In genomic region chr4:100189820-100190642, GRCh38 we compare ENCODE assay signal across 8 cellular contexts. TPM values are rescaled to one million over a fixed set of nuclear protein-coding genes. Genes with fewer than 3 reads are reported as not detected.
A peak's percentile ranks its signal among the peaks of the same experiment; 100 is the strongest.
DNase-seq lines count a peak whose midpoint lies in the region; ATAC-seq and TF ChIP-seq lines count a peak whose summit lies in the region.

TSS of gene DDIT4L (minus strand) at chr4:100190468. CDS start at chr4:100189983, 485 bp downstream.

- peak; percentile 91 to 96 for TF ChIP-seq POLR2A in gastrocnemius medialis (IDR thresholded peaks at IDR 0.05)

- peak in 1 of 5 experiments; percentile 1 for TF ChIP-seq CTCF in gastrocnemius medialis (IDR thresholded peaks at IDR 0.05 in 4 of 5, conservative IDR thresholded peaks at IDR 0.05 in 1 of 5)
- TF ChIP-seq CTCF in GM13977 (IDR thresholded peaks at IDR 0.05; ENCODE audit: extremely low read depth, insufficient read depth, missing control alignments) = no peak

- intact Hi-C loops in gastrocnemius medialis (cut with DNase I; ENCODE audit: low total_unique reads) = loop anchor here (1.0 to 10.0 kb wide), 7 partner anchors 17 to 1155 kb away; partner anchors contain the start of genes C4orf54 and PPP3CA

- in situ Hi-C loops in gastrocnemius medialis (cut with MboI; ENCODE audit: low sequenced_read_pairs in 4 of 4) = loop anchor here in 1 of 4 donors (10.0 kb wide), 1 partner anchor 115 kb away; no protein-coding TSS in a partner anchor
- in situ Hi-C loops in GM13977 (cut with MboI; ENCODE audit: low pct_unique_long_range_greater_than_20kb, low sequenced_read_pairs, unreplicated experiment) = no loop called here

- H3K27me3 ChIP-seq in iPS-20b (ENCODE audit: insufficient read depth, low read length) (peaks cover 46% of the 10 kb centered on the region), gastrocnemius medialis (no peaks in the 10 kb centered on the region)

- H3K4me3 ChIP-seq in iPS-20b (ENCODE audit: low read length) (peak within 1 kb of the TSS; percentile 79), gastrocnemius medialis (peak within 1 kb of the TSS; percentile 78 to 95 (median 84))

- H3K27ac ChIP-seq in iPS-20b (ENCODE audit: low read length) = no peak within 1 kb of the TSS
- peak within 1 kb of the TSS; percentile 93 to 97 (median 96) for H3K27ac ChIP-seq in gastrocnemius medialis

- DNase-seq in EL (peak; percentile 53), LHCN-M2 (ENCODE audit: low read depth) (peak; percentile 20), astrocyte of the hippocampus (ENCODE audit: low read depth, low spot score) (peak; percentile 63), gastrocnemius medialis (peak; percentile 78 to 83), DMS114 treated with DMSO at 0.1 percent for 48 hours (lab: John Stamatoyannopoulos, UW; ENCODE audit: unreplicated experiment) (no peak), GM13977 (ENCODE audit: low spot score) (no peak)

- peaks cover 14% of the 10 kb centered on the region; the same call in 1 of the 2 replicates for H3K4me1 ChIP-seq in iPS-20b (ENCODE audit: insufficient read depth, low read length)
- H3K4me1 ChIP-seq in gastrocnemius medialis = peaks cover 15 to 24% of the 10 kb centered on the region in 2 donors

- ATAC-seq in gastrocnemius medialis (peak; percentile 60 to 67), HG02970 (IDR thresholded peaks at IDR 0.05; ENCODE audit: low FRiP score, unreplicated experiment) (no peak)

- peaks cover 4% of the 10 kb centered on the region; the same call in 1 of the 2 replicates for H3K36me3 ChIP-seq in iPS-20b (ENCODE audit: insufficient read depth, low read depth, low read length)
- peaks cover 0 to 16% of the 10 kb centered on the region in 2 donors for H3K36me3 ChIP-seq in gastrocnemius medialis

- H3K9me3 ChIP-seq in iPS-20b (ENCODE audit: insufficient read depth, low read depth, low read length) = no peaks in the 10 kb centered on the region
- no peaks in the 10 kb centered on the region for H3K9me3 ChIP-seq in gastrocnemius medialis

- peak within 1 kb of the TSS; percentile 64; the same call in 1 of the 2 replicates for H3K9ac ChIP-seq in iPS-20b (ENCODE audit: low read depth, low read length)

RNA-seq across cellular contexts. Expression of gene DDIT4L, which starts in this region (rescaled TPM):
- total RNA-seq in LHCN-M2 (2014; rRNA removed) (0.40 TPM in 1 of 2 replicates, not detected in the other), gastrocnemius medialis (10 to 100 TPM; 41.8 to 99.7 (median 69.9) TPM)
- polyA plus RNA-seq in LHCN-M2 (2012) = 0.05 TPM

Comparison
In these comparisons a context has a peak if more than half of its experiments do, and no peak if none do; other contexts are left out.
1. RNA of gene DDIT4L (total RNA-seq): 41.8 to 99.7 TPM in gastrocnemius medialis; 0.40 TPM in LHCN-M2; every median in the first group is over 10 times any median in the second.
2. Peak in DNase-seq in LHCN-M2; RNA of the gene not detected or under 1 TPM.
3. DNase-seq: peak in EL (single experiment), astrocyte of the hippocampus (single experiment) and gastrocnemius medialis (2 of 2); none in DMS114 treated with DMSO at 0.1 percent for 48 hours (single experiment) and GM13977 (single experiment).